ENCODE assay signal across 8 cellular contexts in the genomic region with DNA sequence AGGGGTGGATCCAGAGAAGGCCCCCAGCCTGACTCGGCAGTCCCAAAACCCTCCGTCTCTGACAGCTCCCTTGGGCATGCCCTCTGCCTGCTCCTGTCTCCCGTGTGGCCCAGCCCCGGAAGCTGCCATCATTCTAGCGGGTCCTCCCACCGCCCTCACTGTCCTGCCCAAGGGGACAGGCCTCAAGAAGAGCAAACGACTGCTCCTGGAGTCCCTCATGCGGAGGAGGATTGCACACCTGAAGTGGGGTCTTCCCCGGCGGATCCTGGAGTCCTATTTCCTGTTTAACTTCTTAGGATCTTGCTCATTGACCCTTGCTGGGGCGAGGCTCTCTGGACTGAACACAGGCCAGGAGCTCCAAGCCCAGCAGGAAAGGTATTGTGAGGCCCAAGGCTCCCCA. TPM values are rescaled to one million over a fixed set of nuclear protein-coding genes. Genes with fewer than 3 reads are reported as not detected.
DNase-seq lines count a peak whose midpoint lies in the region; ATAC-seq and TF ChIP-seq lines count a peak whose summit lies in the region.

No MANE protein-coding gene starts in this region.

- ATAC-seq in activated T-cell treated with anti-CD3 and anti-CD28 coated beads, Interleukin-2, amount 50 U/mL, for 72 hours (replicated peaks in 1 of 2): peak in 1 of 2 donors; percentile 4
- ATAC-seq in WTC11 (peak; percentile 10), left lung (peak; percentile 5), GM18861 (IDR thresholded peaks at IDR 0.05; ENCODE audit: unreplicated experiment) (no peak)
- ATAC-seq in stimulated activated naive CD8-positive, alpha-beta T cell treated with anti-CD3 and anti-CD28 coated beads, Interleukin-15, amount 100 ng/mL, for 72 hours: peak; percentile 16

- intact Hi-C loops in left lung (cut with DNase I) (no loop called here), tibial artery (cut with DNase I; ENCODE audit: low total_unique reads) (loop anchor here (2.0 kb wide), 1 partner anchor 244 kb away; no protein-coding TSS in a partner anchor)

- H3K4me3 ChIP-seq in left lung: no peak overlapping the region
- no peak overlapping the region for H3K4me3 ChIP-seq in tibial artery

- H3K36me3 ChIP-seq in left lung: peaks cover 0 to 16% of the 10 kb centered on the region in 2 donors
- peaks cover 0 to 15% (median 8%) of the 10 kb centered on the region in 3 donors for H3K36me3 ChIP-seq in tibial artery

- H3K27ac Mint-ChIP-seq in activated T-cell treated with anti-CD3 and anti-CD28 coated beads, Interleukin-2, amount 50 U/mL, for 72 hours: peak overlapping the region; percentile 21
- no peak overlapping the region for H3K27ac Mint-ChIP-seq in WTC11
- H3K27ac Mint-ChIP-seq in stimulated activated naive CD8-positive, alpha-beta T cell treated with anti-CD3 and anti-CD28 coated beads, Interleukin-15, amount 100 ng/mL, for 72 hours: peak overlapping the region in 1 of 2 donors; percentile 29

- H3K27me3 ChIP-seq in left lung (no peaks in the 10 kb centered on the region), tibial artery (peaks cover 0 to 10% of the 10 kb centered on the region in 2 donors)

- no peak overlapping the region for H3K27ac ChIP-seq in left lung
- no peak overlapping the region for H3K27ac ChIP-seq in tibial artery

- H3K4me1 Mint-ChIP-seq in activated T-cell treated with anti-CD3 and anti-CD28 coated beads, Interleukin-2, amount 50 U/mL, for 72 hours (ENCODE audit: low read depth): peaks cover 14% of the 10 kb centered on the region
- peaks cover 10% of the 10 kb centered on the region for H3K4me1 Mint-ChIP-seq in WTC11
- H3K4me1 Mint-ChIP-seq in stimulated activated naive CD8-positive, alpha-beta T cell treated with anti-CD3 and anti-CD28 coated beads, Interleukin-15, amount 100 ng/mL, for 72 hours: peaks cover 14% of the 10 kb centered on the region

- no peaks in the 10 kb centered on the region for H3K36me3 Mint-ChIP-seq in activated T-cell treated with anti-CD3 and anti-CD28 coated beads, Interleukin-2, amount 50 U/mL, for 72 hours (ENCODE audit: insufficient read depth in 2 of 2)
- no peaks in the 10 kb centered on the region; the same call in none of the 2 replicates for H3K36me3 Mint-ChIP-seq in WTC11

- no peaks in the 10 kb centered on the region for H3K27me3 Mint-ChIP-seq in activated T-cell treated with anti-CD3 and anti-CD28 coated beads, Interleukin-2, amount 50 U/mL, for 72 hours (ENCODE audit: low read depth)
- H3K27me3 Mint-ChIP-seq in WTC11 (ENCODE audit: low read depth): peaks cover 27% of the 10 kb centered on the region
- no peaks in the 10 kb centered on the region for H3K27me3 Mint-ChIP-seq in stimulated activated naive CD8-positive, alpha-beta T cell treated with anti-CD3 and anti-CD28 coated beads, Interleukin-15, amount 100 ng/mL, for 72 hours

- H3K9me3 ChIP-seq in left lung (no peaks in the 10 kb centered on the region), tibial artery (no peaks in the 10 kb centered on the region)

- CTCF ChIA-PET in WTC11 (lab: Charles Lee): interaction anchor here (0.5 to 4.1 kb wide), 99 partner anchors 9 to 847 kb away, joined by 3 to 76 read pairs (median 8); a partner anchor contains a TSS

- POLR2A ChIA-PET in WTC11 (lab: Charles Lee): interaction anchor here (0.6 to 1.9 kb wide), 9 partner anchors 8 to 770 kb away, joined by 3 to 15 read pairs (median 4); a partner anchor contains a TSS

- no peak for DNase-seq in activated T-cell treated with anti-CD3 and anti-CD28 coated beads, Interleukin-2, amount 50 U/mL, for 72 hours
- DNase-seq in activated T-cell treated with anti-CD3 and anti-CD28 coated beads for 4 hours (no peak), WTC11 (ENCODE audit: low spot score) (no peak), left lung (no peak), tibial artery (no peak), NCI-H2029 treated with DMSO at 0.1 percent for 48 hours (lab: John Stamatoyannopoulos, UW) (no peak)
- no peak for DNase-seq in stimulated activated naive CD8-positive, alpha-beta T cell treated with anti-CD3 and anti-CD28 coated beads, Interleukin-15, amount 100 ng/mL, for 72 hours

- no peak overlapping the region for H3K4me3 Mint-ChIP-seq in activated T-cell treated with anti-CD3 and anti-CD28 coated beads, Interleukin-2, amount 50 U/mL, for 72 hours
- no peak overlapping the region for H3K4me3 Mint-ChIP-seq in WTC11
- no peak overlapping the region for H3K4me3 Mint-ChIP-seq in stimulated activated naive CD8-positive, alpha-beta T cell treated with anti-CD3 and anti-CD28 coated beads, Interleukin-15, amount 100 ng/mL, for 72 hours

- TF ChIP-seq CTCF in WTC11 (IDR thresholded peaks at IDR 0.05) (no peak), left lung (IDR thresholded peaks at IDR 0.05) (no peak), tibial artery (IDR thresholded peaks at IDR 0.05) (no peak)

- H3K4me1 ChIP-seq in left lung (peaks cover 10 to 19% of the 10 kb centered on the region in 2 donors), tibial artery (peaks cover 0 to 18% (median 13%) of the 10 kb centered on the region in 4 donors)

- no peaks in the 10 kb centered on the region for H3K9me3 Mint-ChIP-seq in activated T-cell treated with anti-CD3 and anti-CD28 coated beads, Interleukin-2, amount 50 U/mL, for 72 hours
- no peaks in the 10 kb centered on the region for H3K9me3 Mint-ChIP-seq in WTC11
- H3K9me3 Mint-ChIP-seq in stimulated activated naive CD8-positive, alpha-beta T cell treated with anti-CD3 and anti-CD28 coated beads, Interleukin-15, amount 100 ng/mL, for 72 hours: no peaks in the 10 kb centered on the region

TF ChIP-seq in WTC11, 78 proteins besides CTCF, POLR2A, EP300 and RAD21:
- TF ChIP-seq FOXP1 (CRISPR knock-in tag; IDR thresholded peaks at IDR 0.05; ENCODE audit: borderline replicate concordance): 0 out of 2 replicates have a peak, but pooled peaks have one; percentile 15
- TF ChIP-seq ZNF121 (CRISPR knock-in tag; IDR thresholded peaks at IDR 0.05): peak; percentile 63
- 0 out of 2 replicates have a peak, but pooled peaks have one; percentile 34 for TF ChIP-seq NR3C1 (CRISPR knock-in tag; conservative IDR thresholded peaks at IDR 0.05; ENCODE audit: low read depth)
- no peak for TF ChIP-seq NFATC4 (CRISPR knock-in tag; IDR thresholded peaks at IDR 0.05)

RNA-seq across cellular contexts. Expression of a gene that starts 2.6 kb away (rescaled TPM):
- total RNA-seq in activated T-cell treated with anti-CD3 and anti-CD28 coated beads, Interleukin-2, amount 50 U/mL, for 72 hours: 10 to 100 TPM; 72.3 to 73.0 TPM
- 0.16 to 1.1 TPM (median 0.35 TPM) in 3 replicates for total RNA-seq in WTC11 (2021)
- total RNA-seq in left lung: 1 to 10 TPM; 3.9 to 7.9 TPM

RNA-seq across cellular contexts. Expression of a gene that starts 8.0 kb away (rescaled TPM):
- 100 to 1,000 TPM; 187 to 210 TPM for total RNA-seq in activated T-cell treated with anti-CD3 and anti-CD28 coated beads, Interleukin-2, amount 50 U/mL, for 72 hours
- 188 to 207 TPM (median 188 TPM) in 3 replicates for total RNA-seq in WTC11 (2021)
- total RNA-seq in left lung: 100 to 1,000 TPM; 112 to 126 TPM

Comparison
In these comparisons a context has a peak if more than half of its experiments do, and no peak if none do; other contexts are left out.
1. RNA of a gene that starts 2.6 kb away (total RNA-seq): 72.3 to 73.0 TPM in activated T-cell treated with anti-CD3 and anti-CD28 coated beads, Interleukin-2, amount 50 U/mL, for 72 hours; 3.9 to 7.9 TPM in left lung and 0.16 to 1.1 TPM in WTC11; every median in the first group is over 4 times any median in the second.